ENCODE assay signal across 9 cellular contexts in the genomic region with DNA sequence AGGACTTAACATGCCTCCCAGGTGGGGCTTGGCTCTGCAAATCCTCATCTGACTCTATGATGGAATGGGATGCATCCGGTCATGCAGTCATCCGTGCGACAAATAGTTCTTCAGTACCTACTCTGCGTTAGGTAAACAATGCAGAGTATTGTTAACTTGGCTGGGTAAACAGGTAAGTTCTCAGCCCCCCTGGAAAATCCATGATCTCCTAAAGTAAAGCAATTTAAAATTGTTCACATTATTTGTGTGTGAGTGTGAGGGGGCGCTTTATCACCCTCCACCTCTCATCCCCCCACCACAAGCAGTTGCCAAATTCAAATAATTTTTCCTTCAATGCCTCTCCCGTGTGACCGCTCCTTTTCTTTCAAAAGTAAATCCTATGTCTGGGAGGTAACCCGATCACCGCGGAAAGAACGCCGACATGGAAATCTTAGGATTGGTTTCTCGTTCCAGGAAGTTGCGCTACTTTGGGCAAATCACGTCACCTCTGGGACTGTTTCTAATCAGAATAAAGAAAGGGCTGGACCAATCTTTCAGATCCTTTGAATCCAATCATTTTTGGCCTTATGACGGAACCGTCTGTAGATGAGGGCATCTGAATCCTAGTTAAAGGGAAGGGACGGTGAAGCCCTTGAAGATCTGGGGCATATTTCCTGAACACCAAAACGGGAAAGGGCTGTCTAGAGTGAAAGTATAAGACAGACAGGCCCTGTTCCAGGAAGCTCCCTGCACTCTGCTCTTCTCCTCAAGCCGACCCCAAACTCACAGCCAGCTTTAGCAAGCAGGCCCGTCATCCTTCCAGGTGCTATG. TPM values are rescaled to one million over a fixed set of nuclear protein-coding genes. Genes with fewer than 3 reads are reported as not detected.
DNase-seq lines count a peak whose midpoint lies in the region; ATAC-seq and TF ChIP-seq lines count a peak whose summit lies in the region.
"Had no signal": no experiment of that assay in that cellular context is flagged by ENCODE, and none has a peak within 500 bp of the region (broad histone marks: within the 10 kb centered on the region; RNA-seq: fewer than 3 reads in every experiment).

No MANE protein-coding gene starts in this region.

- H3K9ac ChIP-seq in adipocyte (ENCODE audit: low read length), result peak overlapping the region; percentile 62

- DNase-seq in GM04503 (ENCODE audit: low read depth), result peak; percentile 16
- peak; percentile 28 for DNase-seq in adipocyte (ENCODE audit: low read depth)
- DNase-seq in right atrium auricular region (ENCODE audit: low spot score), result peak; percentile 68
- DNase-seq in sciatic nerve (ENCODE audit: low spot score), result peak; percentile 68
- DNase-seq in NCI-H2196 treated with DMSO at 0.1 percent for 48 hours (lab: John Stamatoyannopoulos, UW; ENCODE audit: unreplicated experiment), result no peak
- DNase-seq in DMS 273 treated with DMSO at 0.1 percent for 48 hours (lab: John Stamatoyannopoulos, UW), result no peak
- no peak for DNase-seq in erythroblast (lab: John Stamatoyannopoulos, UW)
- DNase-seq in NAMALWA (ENCODE audit: low spot score), result no peak
- DNase-seq: stimulated activated CD4-positive, alpha-beta T cell treated with anti-CD3 and anti-CD28 coated beads, Interleukin-12 subunit alpha, Interleukin-12 subunit beta, amount 100 ng/mL, for 4 hours had no signal

- ATAC-seq in sciatic nerve, result peak; percentile 86

- H3K36me3 ChIP-seq in adipocyte (ENCODE audit: control insufficient read depth, insufficient read depth, low read length, severe bottlenecking) (no peaks in the 10 kb centered on the region), right atrium auricular region (no peaks in the 10 kb centered on the region)

- H3K4me3 ChIP-seq in adipocyte (ENCODE audit: low read length) (peak overlapping the region; percentile 70), right atrium auricular region (peak overlapping the region in 1 of 2 donors; percentile 38)

- intact Hi-C loops in sciatic nerve (cut with DNase I), result no loop called here

- TF ChIP-seq POLR2A in erythroblast (IDR thresholded peaks at IDR 0.05; ENCODE audit: low read length), result no peak

- H3K9me3 ChIP-seq in adipocyte (ENCODE audit: control insufficient read depth, low read length) (no peaks in the 10 kb centered on the region), right atrium auricular region (no peaks in the 10 kb centered on the region)

- TF ChIP-seq CTCF in right atrium auricular region (IDR thresholded peaks at IDR 0.05), result no peak

- H3K27ac ChIP-seq in right atrium auricular region, result peak overlapping the region in 1 of 2 donors; percentile 21

- peaks cover 12% of the 10 kb centered on the region for H3K4me1 ChIP-seq in adipocyte (ENCODE audit: control insufficient read depth, insufficient read depth, low read length)
- H3K4me1 ChIP-seq in right atrium auricular region, result peaks cover 0 to 8% of the 10 kb centered on the region in 2 donors

- H3K27me3 ChIP-seq in adipocyte (replicated peaks; ENCODE audit: control insufficient read depth, insufficient read depth, low read length) (no peaks in the 10 kb centered on the region), right atrium auricular region (no peaks in the 10 kb centered on the region)

RNA-seq across cellular contexts. Expression of gene SINHCAF, which starts 44.0 kb away (rescaled TPM):
- total RNA-seq in right atrium auricular region (10 to 100 TPM; 22.4 to 34.7 TPM), sciatic nerve (12.4 TPM)

Comparison
In these comparisons a context has a peak if more than half of its experiments do, and no peak if none do; other contexts are left out.
1. DNase-seq: peak in GM04503 (single experiment), adipocyte (single experiment), right atrium auricular region (single experiment) and sciatic nerve (single experiment); none in NCI-H2196 treated with DMSO at 0.1 percent for 48 hours (single experiment), DMS 273 treated with DMSO at 0.1 percent for 48 hours (single experiment), erythroblast (0 of 2) and NAMALWA (single experiment).